ENCODE assay signal across 8 cellular contexts in the genomic region with DNA sequence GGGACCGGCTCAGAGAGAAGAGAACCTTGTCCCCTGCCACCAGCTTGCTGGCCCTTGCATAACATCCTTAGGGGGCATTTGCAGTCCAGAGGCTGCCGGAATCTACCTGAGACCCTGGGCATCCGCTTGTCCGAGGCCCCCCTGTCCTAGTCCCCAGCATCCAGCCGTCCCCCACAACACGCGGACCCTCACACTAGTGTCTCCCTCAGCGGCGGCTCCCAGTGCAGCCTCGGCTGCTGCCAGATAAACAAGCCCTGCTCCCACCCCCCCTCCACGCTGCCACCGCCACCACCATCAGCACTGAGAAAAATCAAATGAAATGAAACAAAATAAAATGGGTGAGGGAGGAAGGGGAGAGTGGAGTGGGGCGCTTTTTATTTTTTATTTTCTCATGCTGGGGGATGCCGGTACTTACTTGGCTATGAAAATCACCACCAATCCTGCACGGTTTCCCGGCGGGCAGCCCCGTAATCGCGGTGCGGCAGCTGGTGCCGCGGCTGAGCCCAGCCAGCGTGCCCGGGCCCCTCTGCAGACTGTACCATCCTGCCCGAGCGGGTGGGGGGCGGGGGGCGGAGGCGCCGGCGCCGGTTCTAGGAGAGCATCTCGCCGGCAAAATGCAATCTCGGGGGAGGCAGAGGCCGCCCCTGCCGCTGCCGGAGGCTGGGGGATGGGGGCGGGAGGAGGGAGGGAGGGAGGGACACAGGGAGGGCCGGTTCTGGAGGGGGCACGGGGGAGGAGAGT. TPM values are rescaled to one million over a fixed set of nuclear protein-coding genes. Genes with fewer than 3 reads are reported as not detected.
DNase-seq lines count a peak whose midpoint lies in the region; ATAC-seq and TF ChIP-seq lines count a peak whose summit lies in the region.

A gene (minus strand): TSS at position 537 of the 741 bp plus-strand sequence. CDS start 56,043 bp downstream, outside the sequence.

- no peaks in the 10 kb centered on the region for H3K36me3 ChIP-seq in breast epithelium
- no peaks in the 10 kb centered on the region for H3K36me3 ChIP-seq in tibial nerve

- no peak for TF ChIP-seq POLR2A in breast epithelium (IDR thresholded peaks at IDR 0.05)
- TF ChIP-seq POLR2A in tibial nerve (IDR thresholded peaks at IDR 0.05): no peak

- WGBS in tibial nerve, 2 donors: 1 to 3% methylated on average over 29 to 31 of the region's 42 CpGs

- intact Hi-C loops in breast epithelium (cut with DNase I; ENCODE audit: low total_unique reads) (no loop called here), MCF 10A (cut with micrococcal nuclease) (no loop called here), activated B cell treated with CpG ODN at 0.5 μM for 24 hours (cut with micrococcal nuclease) (no loop called here)

- H3K27me3 Mint-ChIP-seq in MCF 10A (ENCODE audit: insufficient read depth, unreplicated experiment): peaks cover 28% of the 10 kb centered on the region
- H3K27me3 Mint-ChIP-seq in activated B cell treated with CpG ODN at 0.5 μM for 24 hours: peaks cover 17% of the 10 kb centered on the region

- H3K4me1 Mint-ChIP-seq in MCF 10A (ENCODE audit: insufficient read depth, unreplicated experiment) (peaks cover 6% of the 10 kb centered on the region), activated B cell treated with CpG ODN at 0.5 μM for 24 hours (peaks cover 7% of the 10 kb centered on the region)

- DNase-seq in breast epithelium (ENCODE audit: low spot score in 2 of 2): no peak
- no peak for DNase-seq in MCF 10A (ENCODE audit: unreplicated experiment)
- no peak for DNase-seq in activated B cell treated with CpG ODN at 0.5 μM for 24 hours
- DNase-seq in left kidney (ENCODE audit: low read depth, low spot score): peak; percentile 80
- DNase-seq in tibial nerve (ENCODE audit: low spot score in 2 of 2): no peak
- no peak for DNase-seq in activated effector memory CD4-positive, alpha-beta T cell treated with anti-CD3 and anti-CD28 coated beads, Interleukin-2, amount 50 U/mL, for 16 hours

- H3K4me1 ChIP-seq in breast epithelium: peaks cover 0 to 4% of the 10 kb centered on the region in 2 donors
- peaks cover 0 to 21% (median 5%) of the 10 kb centered on the region in 4 donors for H3K4me1 ChIP-seq in tibial nerve

- H3K4me3 ChIP-seq in breast epithelium: peak within 1 kb of the TSS; percentile 1 to 59 (median 28)
- H3K4me3 ChIP-seq in tibial nerve: peak within 1 kb of the TSS in 3 of 4 donors; percentile 28 to 52 (median 46)

- no peak for TF ChIP-seq EP300 in tibial nerve (IDR thresholded peaks at IDR 0.05)

- H3K27ac ChIP-seq in breast epithelium (no peak within 1 kb of the TSS), tibial nerve (peak within 1 kb of the TSS in 1 of 4 donors; percentile 66)

- no peak within 1 kb of the TSS for H3K27ac Mint-ChIP-seq in MCF 10A (ENCODE audit: low read depth, unreplicated experiment)
- no peak within 1 kb of the TSS for H3K27ac Mint-ChIP-seq in activated B cell treated with CpG ODN at 0.5 μM for 24 hours

- H3K36me3 Mint-ChIP-seq in MCF 10A (ENCODE audit: insufficient read depth, unreplicated experiment): no peaks in the 10 kb centered on the region
- no peaks in the 10 kb centered on the region for H3K36me3 Mint-ChIP-seq in activated B cell treated with CpG ODN at 0.5 μM for 24 hours (ENCODE audit: low read depth)

- POLR2A ChIA-PET in MCF 10A (lab: Yijun Ruan, JAX): no interaction called here
- POLR2A ChIA-PET in activated B cell treated with CpG ODN at 0.5 μM for 24 hours (lab: Charles Lee): interaction anchor here (0.8 kb wide), 1 partner anchor 116 kb away, joined by 3 read pairs; no protein-coding TSS in a partner anchor

- BruUV-seq in MCF 10A (replicated peaks; lab: Mats Ljungman, UMichigan): no TSS peak

- ATAC-seq in activated B cell treated with CpG ODN at 0.5 μM for 24 hours (ENCODE audit: low read depth) (no peak), HG03342 (IDR thresholded peaks at IDR 0.05; ENCODE audit: unreplicated experiment) (no peak), HG03196 (IDR thresholded peaks at IDR 0.05; ENCODE audit: unreplicated experiment) (no peak)

- no peak within 1 kb of the TSS for H3K4me3 Mint-ChIP-seq in MCF 10A (ENCODE audit: unreplicated experiment)
- peak within 1 kb of the TSS; percentile 70 for H3K4me3 Mint-ChIP-seq in activated B cell treated with CpG ODN at 0.5 μM for 24 hours

- H3K27me3 ChIP-seq in breast epithelium (peaks cover 0 to 31% of the 10 kb centered on the region in 2 donors), tibial nerve (peaks cover 0 to 35% of the 10 kb centered on the region in 2 donors)

- no peak for TF ChIP-seq CTCF in breast epithelium (IDR thresholded peaks at IDR 0.05)
- TF ChIP-seq CTCF in MCF 10A (IDR thresholded peaks at IDR 0.05; ENCODE audit: unreplicated experiment): no peak
- no peak for TF ChIP-seq CTCF in activated B cell treated with CpG ODN at 0.5 μM for 24 hours (IDR thresholded peaks at IDR 0.05)
- no peak for TF ChIP-seq CTCF in tibial nerve (IDR thresholded peaks at IDR 0.05)

- H3K9me3 ChIP-seq in breast epithelium (no peaks in the 10 kb centered on the region), tibial nerve (no peaks in the 10 kb centered on the region)

- CTCF ChIA-PET in MCF 10A (lab: Yijun Ruan, JAX): no interaction called here
- CTCF ChIA-PET in activated B cell treated with CpG ODN at 0.5 μM for 24 hours (lab: Charles Lee): interaction anchor here (1.2 kb wide), 1 partner anchor 162 kb away, joined by 4 read pairs; no protein-coding TSS in a partner anchor

- H3K9me3 Mint-ChIP-seq in MCF 10A (ENCODE audit: unreplicated experiment) (no peaks in the 10 kb centered on the region), activated B cell treated with CpG ODN at 0.5 μM for 24 hours (no peaks in the 10 kb centered on the region)

RNA-seq across cellular contexts. Expression of the gene that starts here (rescaled TPM):
- under 1 TPM in 2 of 3 donors, not detected in 1; under 0.01 to 0.15 TPM for total RNA-seq in breast epithelium
- total RNA-seq in MCF 10A (2022): not detected in 2 replicates
- not detected in 2 replicates for total RNA-seq in activated B cell treated with CpG ODN at 0.5 μM for 24 hours
- total RNA-seq in tibial nerve: 1 to 10 TPM in 2 of 4 donors, under 1 TPM in 2; 0.42 to 2.0 (median 1.1) TPM
